Comparison of ENCODE assay signal across 18 cellular contexts in genomic region chr10:13977861-13978843, GRCh38.
DNase-seq lines count a peak whose midpoint lies in the region; ATAC-seq, FAIRE-seq and TF ChIP-seq lines count a peak whose summit lies in the region.
"Had no signal": no experiment of that assay in that cellular context is flagged by ENCODE, and none has a peak within 500 bp of the region (broad histone marks: within the 10 kb centered on the region; RNA-seq: fewer than 3 reads in every experiment).

No MANE protein-coding gene starts in this region.

- TF ChIP-seq POLR2A in body of pancreas (IDR thresholded peaks at IDR 0.05), result no peak

- DNase-seq in AG08396 (ENCODE audit: low spot score) (peak; percentile 83), HT1080 (ENCODE audit: low read depth) (peak; percentile 73), bronchial epithelial cell (ENCODE audit: low read depth) (peak; percentile 77), myocyte (ENCODE audit: low read depth) (peak; percentile 80), body of pancreas (no peak), MV-4-11 (lab: John Stamatoyannopoulos, UW) (no peak)
- DNase-seq: activated naive CD4-positive, alpha-beta T cell treated with Interleukin-2 at 50 U/mL for 16 hours; cerebellar nuclear complex; DND-41; foreskin keratinocyte; mesendoderm; occipital lobe; trophoblast cell had no signal

- peaks cover 4% of the 10 kb centered on the region for H3K27me3 ChIP-seq in bronchial epithelial cell (ENCODE audit: control insufficient read depth, insufficient read depth, low read length)
- no peaks in the 10 kb centered on the region for H3K27me3 ChIP-seq in body of pancreas

- no peak overlapping the region for H3K4me3 ChIP-seq in bronchial epithelial cell (ENCODE audit: low read depth, low read length)
- no peak overlapping the region for H3K4me3 ChIP-seq in body of pancreas
- H3K4me3 ChIP-seq: SK-N-MC had no signal

- FAIRE-seq in bronchial epithelial cell (lab: Jason Lieb, UNC), result no peak
- FAIRE-seq: H1 had no signal

- no peaks in the 10 kb centered on the region for H3K9me3 ChIP-seq in body of pancreas

- no peak overlapping the region for H3K27ac ChIP-seq in body of pancreas
- H3K27ac ChIP-seq: foreskin keratinocyte, HL-60, SK-N-MC had no signal

- no peaks in the 10 kb centered on the region for H3K4me1 ChIP-seq in body of pancreas
- H3K4me1 ChIP-seq: foreskin keratinocyte had no signal

- 80 to 88% methylated on average over 6 of the region's 6 CpGs for WGBS in body of pancreas, 2 donors

- TF ChIP-seq CTCF in bronchial epithelial cell (IDR thresholded peaks at IDR 0.05; ENCODE audit: insufficient read depth, low read length, severe bottlenecking) (no peak), body of pancreas (IDR thresholded peaks at IDR 0.05) (no peak)

- H3K36me3 ChIP-seq in bronchial epithelial cell (ENCODE audit: control insufficient read depth, insufficient read depth, low read length), result no peaks in the 10 kb centered on the region
- no peaks in the 10 kb centered on the region for H3K36me3 ChIP-seq in body of pancreas (replicated peaks in 1 of 2; ENCODE audit: insufficient read depth in 1 of 2, low read depth in 2 of 2)

- ATAC-seq in body of pancreas, result no peak
- ATAC-seq in GM19328 (IDR thresholded peaks at IDR 0.05; ENCODE audit: unreplicated experiment), result no peak
- ATAC-seq in HG03565 (IDR thresholded peaks at IDR 0.05; ENCODE audit: unreplicated experiment), result no peak
- ATAC-seq: foreskin keratinocyte had no signal

- intact Hi-C loops in body of pancreas (cut with DNase I), result no loop called here

Comparison
In these comparisons a context has a peak if more than half of its experiments do, and no peak if none do; other contexts are left out.
1. DNase-seq: peak in AG08396 (single experiment), HT1080 (single experiment), bronchial epithelial cell (single experiment) and myocyte (single experiment); none in body of pancreas (0 of 4) and MV-4-11 (single experiment).